ENCODE assay signal across 8 cellular contexts in genomic region chr19:58575183-58576041, GRCh38. TPM values are rescaled to one million over a fixed set of nuclear protein-coding genes. Genes with fewer than 3 reads are reported as not detected.
DNase-seq lines count a peak whose midpoint lies in the region; ATAC-seq lines count a peak whose summit lies in the region.

No MANE protein-coding gene starts in this region.

- 0 out of 2 replicates have a peak, but pooled peaks cover 3% of the 10 kb centered on the region for H3K4me1 ChIP-seq in SJCRH30

- DNase-seq in SJCRH30 = peak; percentile 83 to 92
- DNase-seq in astrocyte of the hippocampus (ENCODE audit: low read depth, low spot score) = peak; percentile 97
- no peak for DNase-seq in NCI-H187 treated with DMSO at 0.1 percent for 48 hours (lab: John Stamatoyannopoulos, UW)
- no peak for DNase-seq in amniotic stem cell (lab: John Stamatoyannopoulos, UW)

- H3K27me3 ChIP-seq in SJCRH30 = no peaks in the 10 kb centered on the region

- H3K4me3 ChIP-seq in SJCRH30 = peak overlapping the region; percentile 78
- H3K4me3 ChIP-seq in iPS-11a (ENCODE audit: low read depth, low read length) = peak overlapping the region; percentile 75
- peak overlapping the region; percentile 52 to 94 (median 80) for H3K4me3 ChIP-seq in skin epidermis

- H3K27ac ChIP-seq in SJCRH30 = peak overlapping the region; percentile 44
- peak overlapping the region in 20 of 21 experiments; percentile 57 to 97 (median 86) for H3K27ac ChIP-seq in skin epidermis

- no peaks in the 10 kb centered on the region for H3K36me3 ChIP-seq in SJCRH30

- ATAC-seq in GM18502 (IDR thresholded peaks at IDR 0.05; ENCODE audit: poor library complexity, unreplicated experiment) = peak; percentile 40
- ATAC-seq in HG02884 (IDR thresholded peaks at IDR 0.05; ENCODE audit: unreplicated experiment) = peak; percentile 37

- no peaks in the 10 kb centered on the region for H3K9me3 ChIP-seq in SJCRH30 (replicated peaks)

RNA-seq across cellular contexts. Expression of gene MZF1, which starts 2.3 kb away (rescaled TPM):
- 6.0 and 6.5 TPM in 2 replicates for total RNA-seq in SJCRH30 (2014; rRNA removed; shearing (Covaris generic))

RNA-seq across cellular contexts. Expression of gene UBE2M, which starts 17.0 kb away (rescaled TPM):
- total RNA-seq in SJCRH30 (2014; rRNA removed; shearing (Covaris generic)) = 62.8 and 72.0 TPM in 2 replicates

RNA-seq across cellular contexts. Expression of gene CHMP2A, which starts 20.5 kb away (rescaled TPM):
- 40.1 and 44.9 TPM in 2 replicates for total RNA-seq in SJCRH30 (2014; rRNA removed; shearing (Covaris generic))

RNA-seq across cellular contexts. Expression of gene TRIM28, which starts 31.5 kb away (rescaled TPM):
- total RNA-seq in SJCRH30 (2014; rRNA removed; shearing (Covaris generic)) = 586 and 615 TPM in 2 replicates

RNA-seq across cellular contexts. Expression of gene ZBTB45, which starts 55.8 kb away (rescaled TPM):
- 5.1 and 5.5 TPM in 2 replicates for total RNA-seq in SJCRH30 (2014; rRNA removed; shearing (Covaris generic))

Comparison
In these comparisons a context has a peak if more than half of its experiments do, and no peak if none do; other contexts are left out.
1. DNase-seq: peak in SJCRH30 (2 of 2) and astrocyte of the hippocampus (single experiment); none in NCI-H187 treated with DMSO at 0.1 percent for 48 hours (single experiment) and amniotic stem cell (single experiment).
2. Peak in every context shown above with its lines, with median percentiles within 50 percentile points of each other: H3K4me3 ChIP-seq.